13 cellular contexts compared by ENCODE assay signal in the genomic region with DNA sequence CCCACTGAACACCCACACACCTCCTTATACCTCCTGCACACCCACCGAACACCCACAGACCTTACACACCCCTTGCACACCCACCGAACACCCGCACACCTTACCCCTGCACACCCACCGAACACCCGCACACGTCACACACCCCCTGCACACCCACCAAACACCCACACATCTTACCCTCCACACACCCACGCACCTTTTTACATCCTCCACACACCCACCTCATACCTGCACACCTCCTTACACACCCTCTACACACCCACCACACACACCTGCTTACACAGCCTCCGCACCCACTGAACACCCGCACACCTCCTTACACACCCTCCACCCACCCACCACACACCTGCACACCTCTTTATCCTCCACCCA. TPM values are rescaled to one million over a fixed set of nuclear protein-coding genes. Genes with fewer than 3 reads are reported as not detected.
DNase-seq lines count a peak whose midpoint lies in the region; ATAC-seq, FAIRE-seq and TF ChIP-seq lines count a peak whose summit lies in the region.
"Had no signal": no experiment of that assay in that cellular context is flagged by ENCODE, and none has a peak within 500 bp of the region (broad histone marks: within the 10 kb centered on the region; RNA-seq: fewer than 3 reads in every experiment).

No MANE protein-coding gene starts in this region.

- peak overlapping the region; percentile 46 for H2AK5ac ChIP-seq in neuronal stem cell (ENCODE audit: low read depth, low read length)

- H2BK15ac ChIP-seq in neuronal stem cell (ENCODE audit: low read length), result peak overlapping the region; percentile 58

- TF ChIP-seq EP300 in K562 (IDR thresholded peaks at IDR 0.05; ENCODE audit: low read length), result no peak

- peak overlapping the region; percentile 28 for H3K18ac ChIP-seq in neuronal stem cell (ENCODE audit: low read length)

- no peak overlapping the region for H3K9ac ChIP-seq in K562 (ENCODE audit: insufficient read depth in 1 of 2, low read depth in 2 of 2, low read length in 2 of 2)
- H3K9ac ChIP-seq in neuronal stem cell (ENCODE audit: low read depth, low read length, poor library complexity), result no peak overlapping the region

- peaks cover 4% of the 10 kb centered on the region for H3K9me1 ChIP-seq in K562 (ENCODE audit: control insufficient read depth, insufficient read depth, low read length)

- ATAC-seq in K562 (no peak), upper lobe of right lung (no peak)

- TF ChIP-seq RAD21 in K562 (CRISPR knock-in tag; conservative IDR thresholded peaks at IDR 0.05 in 1 of 2, IDR thresholded peaks at IDR 0.05 in 1 of 2), result no peak

- POLR2A ChIA-PET in K562 (lab: Yijun Ruan, JAX), result no interaction called here

- H3K27me3 ChIP-seq in left ventricle myocardium inferior (ENCODE audit: low read depth) (no peaks in the 10 kb centered on the region), K562 (ENCODE audit: control insufficient read depth in 2 of 2, insufficient read depth in 2 of 2, low read length in 2 of 2) (no peaks in the 10 kb centered on the region), neuronal stem cell (ENCODE audit: control insufficient read depth in 3 of 3, insufficient read depth in 3 of 3, low read depth in 1 of 3, low read length in 3 of 3) (no peaks in the 10 kb centered on the region), upper lobe of right lung (no peaks in the 10 kb centered on the region)

- H3K9me3 ChIP-seq in left ventricle myocardium inferior (replicated peaks), result no peaks in the 10 kb centered on the region
- H3K9me3 ChIP-seq in K562 (replicated peaks; ENCODE audit: control insufficient read depth, insufficient read depth, low read depth, low read length), result no peaks in the 10 kb centered on the region
- H3K9me3 ChIP-seq in neuronal stem cell (replicated peaks in 1 of 2; ENCODE audit: control insufficient read depth in 2 of 2, insufficient read depth in 1 of 2, low read depth in 1 of 2, low read length in 2 of 2), result peaks cover 0 to 3% of the 10 kb centered on the region in 2 donors
- H3K9me3 ChIP-seq in upper lobe of right lung, result no peaks in the 10 kb centered on the region

- H3K4me3 ChIP-seq in left ventricle myocardium inferior (no peak overlapping the region), K562 (no peak overlapping the region), neuronal stem cell (ENCODE audit: low read length in 2 of 2) (no peak overlapping the region), upper lobe of right lung (no peak overlapping the region)

- H3K79me1 ChIP-seq in neuronal stem cell (ENCODE audit: low read depth, low read length), result peaks cover 5% of the 10 kb centered on the region

- BruUV-seq in K562 (replicated peaks; lab: Mats Ljungman, UMichigan), result no TSS peak

- no peak for FAIRE-seq in K562 (lab: Jason Lieb, UNC)
- FAIRE-seq: A204.1 had no signal

- in situ Hi-C loops in K562 (cut with MboI), result no loop called here

- TF ChIP-seq CTCF in left ventricle myocardium inferior (IDR thresholded peaks at IDR 0.05; ENCODE audit: borderline replicate concordance), result no peak
- no peak for TF ChIP-seq CTCF in K562 (IDR thresholded peaks at IDR 0.05 in 2 of 3, conservative IDR thresholded peaks at IDR 0.05 in 1 of 3; ENCODE audit: insufficient read depth in 2 of 3, low read depth in 1 of 3, low read length in 3 of 3)
- no peak for TF ChIP-seq CTCF in upper lobe of right lung (IDR thresholded peaks at IDR 0.05)

- CTCF ChIA-PET in K562 (lab: Yijun Ruan, JAX; ENCODE audit: low intra/inter-chr PET ratio), result no interaction called here

- peaks cover 25% of the 10 kb centered on the region for H3K36me3 ChIP-seq in left ventricle myocardium inferior
- H3K36me3 ChIP-seq in K562 (ENCODE audit: control insufficient read depth, insufficient read depth, low read length), result peaks cover 6% of the 10 kb centered on the region; the same call in 1 of the 3 replicates
- no peaks in the 10 kb centered on the region for H3K36me3 ChIP-seq in neuronal stem cell (replicated peaks in 1 of 2; ENCODE audit: control insufficient read depth in 2 of 2, insufficient read depth in 2 of 2, low read length in 2 of 2)
- peaks cover 6% of the 10 kb centered on the region for H3K36me3 ChIP-seq in upper lobe of right lung

- H3K4ac ChIP-seq in neuronal stem cell (ENCODE audit: low read length), result no peak overlapping the region

- H3K27ac ChIP-seq in left ventricle myocardium inferior (replicated peaks) (peak overlapping the region; percentile 96), K562 (ENCODE audit: extremely low read depth, low read depth, low read length) (no peak overlapping the region), neuronal stem cell (replicated peaks; ENCODE audit: low read length) (no peak overlapping the region), upper lobe of right lung (no peak overlapping the region)

- no peak overlapping the region for H2BK120ac ChIP-seq in neuronal stem cell (ENCODE audit: low read depth, low read length)

- no peaks in the 10 kb centered on the region; the same call in 1 of the 2 replicates for H4K20me1 ChIP-seq in K562 (replicated peaks; ENCODE audit: control insufficient read depth, insufficient read depth, low read length)

- H3K4me2 ChIP-seq in K562 (ENCODE audit: insufficient read depth, low read length) (no peak overlapping the region), neuronal stem cell (ENCODE audit: insufficient read depth, low read length, poor library complexity, severe bottlenecking) (no peak overlapping the region)

- intact Hi-C loops in left ventricle myocardium inferior (cut with micrococcal nuclease) (no loop called here), cardiac septum (cut with DNase I) (no loop called here), K562 (cut with micrococcal nuclease) (no loop called here), upper lobe of right lung (cut with DNase I) (no loop called here)

- no peak for TF ChIP-seq POLR2A in K562 (conservative IDR thresholded peaks at IDR 0.05)

- no peak overlapping the region for H4K91ac ChIP-seq in neuronal stem cell (ENCODE audit: low read depth, low read length, poor library complexity)

- H2BK5ac ChIP-seq in neuronal stem cell (ENCODE audit: low read length), result peak overlapping the region; percentile 75

- H3K14ac ChIP-seq in neuronal stem cell (ENCODE audit: low read length), result no peak overlapping the region

- 91% methylated on average over 8 of the region's 9 CpGs for WGBS in K562 (ENCODE audit: insufficient coverage, low coverage, missing lambda C conversion rate)
- 100% methylated on average over 1 to 6 of the region's 9 CpGs for WGBS in neuronal stem cell (ENCODE audit: extremely low coverage in 2 of 2, insufficient read length in 2 of 2, insufficient replicate concordance in 1 of 2), 2 donors

- peak overlapping the region; percentile 89 for H3K23ac ChIP-seq in neuronal stem cell (ENCODE audit: low read depth, low read length, poor library complexity)

- peaks cover 94% of the 10 kb centered on the region for H3K4me1 ChIP-seq in left ventricle myocardium inferior
- peaks cover 0 to 28% of the 10 kb centered on the region in 2 experiments; a peak in 1 of 5 replicates for H3K4me1 ChIP-seq in K562 (replicated peaks in 1 of 2; ENCODE audit: control insufficient read depth in 2 of 2, insufficient read depth in 2 of 2, low read length in 2 of 2)
- peaks cover 20 to 26% of the 10 kb centered on the region in 2 donors for H3K4me1 ChIP-seq in neuronal stem cell (ENCODE audit: control insufficient read depth in 2 of 2, insufficient read depth in 1 of 2, low read depth in 1 of 2, low read length in 2 of 2)
- peaks cover 22% of the 10 kb centered on the region for H3K4me1 ChIP-seq in upper lobe of right lung

- H2AFZ ChIP-seq in K562 (ENCODE audit: low read depth, low read length) (no peak overlapping the region), neuronal stem cell (ENCODE audit: low read length) (no peak overlapping the region)

- no peaks in the 10 kb centered on the region for H3K79me2 ChIP-seq in K562 (ENCODE audit: control insufficient read depth, insufficient read depth, low read length)

- DNase-seq in left ventricle myocardium inferior (no peak), cardiac septum (ENCODE audit: low spot score) (no peak), K562 (ENCODE audit: extremely low read depth in 1 of 4, low spot score in 3 of 4) (no peak), neuronal stem cell (ENCODE audit: low spot score) (no peak), upper lobe of right lung (no peak), T1000 (lab: John Stamatoyannopoulos, UW) (no peak), NAMALWA (ENCODE audit: low spot score) (no peak)
- DNase-seq: C1 segment of cervical spinal cord; Calu3; CD4-positive, alpha-beta T cell; DMS 273 treated with DMSO at 0.1 percent for 48 hours; HCEC 1CT had no signal

- H4K8ac ChIP-seq in neuronal stem cell (ENCODE audit: low read depth, low read length), result no peak overlapping the region

- H2BK12ac ChIP-seq in neuronal stem cell (ENCODE audit: low read length), result no peak overlapping the region

TF ChIP-seq in K562, 482 proteins besides CTCF, POLR2A, EP300 and RAD21:
- 0 out of 2 replicates have a peak, but pooled peaks have one; percentile 24 for TF ChIP-seq ELF4 (CRISPR knock-in tag; IDR thresholded peaks at IDR 0.05)
- TF ChIP-seq EGR1 (conservative IDR thresholded peaks at IDR 0.05), result peak; percentile 82
- no peak for TF ChIP-seq MAFK (IDR thresholded peaks at IDR 0.05; ENCODE audit: low read length)

RNA-seq across cellular contexts. Expression of gene COQ8A, which starts 37.9 kb away (rescaled TPM):
- total RNA-seq in left ventricle myocardium inferior, result 357 TPM
- total RNA-seq in cardiac septum, result 168 TPM
- 36.8 and 53.6 TPM in 2 replicates for total RNA-seq in K562 (2011; cell fraction: chromatin; rRNA removed; ENCODE audit: low replicate concordance)
- 34.5 and 34.7 TPM in 2 replicates for total RNA-seq in K562 (2011; cell fraction: nucleolus; rRNA removed)
- 35.6 and 48.2 TPM in 2 replicates for total RNA-seq in K562 (2011; cell fraction: nucleoplasm; rRNA removed)
- total RNA-seq in K562 (2014; rRNA removed), result 40.1 and 45.0 TPM in 2 replicates
- 18.4 and 18.6 TPM in 2 replicates for total RNA-seq in K562 (2014; rRNA removed; fragmentation: Illumina TruSeq; extraction: Trizol)
- total RNA-seq in K562 (2015; rRNA removed; fragmentation: Illumina TruSeq; extraction: Trizol), result 20.5 and 20.7 TPM in 2 replicates
- 44.3 and 54.3 TPM in 2 replicates for total RNA-seq in K562 (2021)
- polyA plus RNA-seq in K562 (2011; rRNA removed), result 38.4 and 40.1 TPM in 2 replicates
- 36.3 and 44.9 TPM in 2 replicates for polyA plus RNA-seq in K562 (2011; cell fraction: cytosol; rRNA removed)
- 78.8 and 89.1 TPM in 2 replicates for polyA plus RNA-seq in K562 (2011; cell fraction: nucleus; rRNA removed)
- polyA plus RNA-seq in K562 (2012), result 27.1 and 42.6 TPM in 2 replicates
- polyA plus RNA-seq in K562 (2014; fragmentation: Illumina TruSeq; extraction: Trizol), result 32.4 and 42.5 TPM in 2 replicates
- 1 to 10 TPM; 2.6 to 4.1 TPM for polyA plus RNA-seq in K562 (2014; fragmentation: Nextera tagmentation; extraction: Ambion mirVana)
- polyA plus RNA-seq in K562 (2014; rRNA removed), result 38.0 and 45.7 TPM in 2 replicates
- polyA minus RNA-seq in K562 (2011; rRNA and poly(A)+ RNA removed), result 18.9 and 22.0 TPM in 2 replicates
- polyA minus RNA-seq in K562 (2011; cell fraction: cytosol; rRNA and poly(A)+ RNA removed), result 18.2 and 22.0 TPM in 2 replicates
- 18.6 and 21.1 TPM in 2 replicates for polyA minus RNA-seq in K562 (2011; cell fraction: nucleus; rRNA and poly(A)+ RNA removed)
- polyA plus RNA-seq in neuronal stem cell (2013, experiment 1 of 2), result 9.2 TPM
- polyA plus RNA-seq in neuronal stem cell (2013, experiment 2 of 2), result 8.8 TPM
- 30.6 TPM for total RNA-seq in upper lobe of right lung
